ENCODE assay signal across 20 cellular contexts in genomic region chr7:43850348-43851116, GRCh38. TPM values are rescaled to one million over a fixed set of nuclear protein-coding genes. Genes with fewer than 3 reads are reported as not detected.
A peak's percentile ranks its signal among the peaks of the same experiment; 100 is the strongest.
DNase-seq lines count a peak whose midpoint lies in the region; ATAC-seq, FAIRE-seq and TF ChIP-seq lines count a peak whose summit lies in the region.
"Had no signal": no experiment of that assay in that cellular context is flagged by ENCODE, and none has a peak within 500 bp of the region (broad histone marks: within the 10 kb centered on the region; RNA-seq: fewer than 3 reads in every experiment).

No MANE protein-coding gene starts in this region.

- intact Hi-C loops in CD4-positive, alpha-beta T cell (cut with DNase I, micrococcal nuclease) = no loop called here
- intact Hi-C loops in sciatic nerve (cut with DNase I) = no loop called here

- H3K36me3 ChIP-seq in Peyer's patch = no peaks in the 10 kb centered on the region
- H3K36me3 ChIP-seq: gastroesophageal sphincter, sigmoid colon, tibial nerve, WERI-Rb-1 had no signal

- H3K9me3 ChIP-seq in CD4-positive, alpha-beta T cell (ENCODE audit: control insufficient read depth, low read length) = no peaks in the 10 kb centered on the region
- no peaks in the 10 kb centered on the region for H3K9me3 ChIP-seq in Peyer's patch
- H3K9me3 ChIP-seq: gastroesophageal sphincter, sigmoid colon, tibial nerve had no signal

- POLR2A ChIA-PET in CD4-positive, alpha-beta T cell (lab: Charles Lee) = no interaction called here

- H3K27me3 Mint-ChIP-seq in CD4-positive, alpha-beta T cell = no peaks in the 10 kb centered on the region

- ATAC-seq in HG03442 (IDR thresholded peaks at IDR 0.05; ENCODE audit: unreplicated experiment) (peak; percentile 59), sciatic nerve (no peak)
- no peak for ATAC-seq in CD4-positive, alpha-beta T cell (ENCODE audit: poor library complexity)
- ATAC-seq: activated CD8-positive, alpha-beta T cell treated with anti-CD3 and anti-CD28 coated beads, Interleukin-2, amount 10 ng/mL, durations not matched to agents 7 days and 5 days; activated T-helper 17 cell treated with anti-CD3 and anti-CD28 coated beads, Interleukin-2, amount 50 U/mL, for 72 hours; gastroesophageal sphincter had no signal

- H3K27me3 ChIP-seq in CD4-positive, alpha-beta T cell (ENCODE audit: control insufficient read depth, insufficient read depth, low read length) = no peaks in the 10 kb centered on the region
- no peaks in the 10 kb centered on the region for H3K27me3 ChIP-seq in Peyer's patch
- H3K27me3 ChIP-seq: gastroesophageal sphincter, sigmoid colon, tibial nerve had no signal

- no peaks in the 10 kb centered on the region for H3K9me3 Mint-ChIP-seq in CD4-positive, alpha-beta T cell
- H3K9me3 Mint-ChIP-seq: activated T-helper 17 cell treated with anti-CD3 and anti-CD28 coated beads, Interleukin-2, amount 50 U/mL, for 72 hours had no signal

- TF ChIP-seq CTCF in CD4-positive, alpha-beta T cell (IDR thresholded peaks at IDR 0.05) = no peak
- no peak for TF ChIP-seq CTCF in Peyer's patch (IDR thresholded peaks at IDR 0.05)

- no peak overlapping the region for H3K4me3 Mint-ChIP-seq in CD4-positive, alpha-beta T cell
- H3K4me3 Mint-ChIP-seq: activated CD8-positive, alpha-beta T cell treated with anti-CD3 and anti-CD28 coated beads, Interleukin-2, amount 10 ng/mL, durations not matched to agents 7 days and 5 days; activated T-helper 17 cell treated with anti-CD3 and anti-CD28 coated beads, Interleukin-2, amount 50 U/mL, for 72 hours had no signal

- TF ChIP-seq POLR2A in Peyer's patch (IDR thresholded peaks at IDR 0.05) = no peak

- peak; percentile 38 for FAIRE-seq in GM18507 (lab: Jason Lieb, UNC)
- FAIRE-seq: A204.1 had no signal

- H3K36me3 Mint-ChIP-seq in CD4-positive, alpha-beta T cell (ENCODE audit: low read depth) = no peaks in the 10 kb centered on the region

- H3K27ac Mint-ChIP-seq in CD4-positive, alpha-beta T cell = no peak overlapping the region
- H3K27ac Mint-ChIP-seq: activated CD8-positive, alpha-beta T cell treated with anti-CD3 and anti-CD28 coated beads, Interleukin-2, amount 10 ng/mL, durations not matched to agents 7 days and 5 days; activated T-helper 17 cell treated with anti-CD3 and anti-CD28 coated beads, Interleukin-2, amount 50 U/mL, for 72 hours had no signal

- DNase-seq in AG08395 (ENCODE audit: low spot score) (peak; percentile 20), GM18507 (ENCODE audit: extremely low spot score, insufficient read length, low read depth) (no peak), RPMI8226 (peak; percentile 90), LoVo (ENCODE audit: low spot score) (no peak), Peyer's patch (no peak), sciatic nerve (ENCODE audit: low spot score) (no peak)
- DNase-seq in CD4-positive, alpha-beta T cell = no peak
- DNase-seq: activated CD8-positive, alpha-beta T cell treated with anti-CD3 and anti-CD28 coated beads, Interleukin-2, amount 10 ng/mL, durations not matched to agents 7 days and 5 days; amniotic stem cell; mesenchymal stem cell; NCI-H2107; sigmoid colon; stimulated activated CD4-positive, alpha-beta T cell treated with anti-CD3 and anti-CD28 coated beads, Interleukin-2, amount 100 ng/mL, for 48 hours; stimulated activated CD8-positive, alpha-beta memory T cell treated with anti-CD3 and anti-CD28 coated beads, Interleukin-4, amount 100 ng/mL, for 48 hours; WERI-Rb-1 had no signal

- H3K4me1 Mint-ChIP-seq in CD4-positive, alpha-beta T cell (ENCODE audit: low read depth) = no peaks in the 10 kb centered on the region
- H3K4me1 Mint-ChIP-seq: activated T-helper 17 cell treated with anti-CD3 and anti-CD28 coated beads, Interleukin-2, amount 50 U/mL, for 72 hours had no signal

- H3K27ac ChIP-seq in CD4-positive, alpha-beta T cell (ENCODE audit: low read depth, low read length) = no peak overlapping the region
- no peak overlapping the region for H3K27ac ChIP-seq in Peyer's patch
- H3K27ac ChIP-seq: gastroesophageal sphincter, sigmoid colon, tibial nerve, WERI-Rb-1 had no signal

- no peak overlapping the region for H3K4me3 ChIP-seq in Peyer's patch
- H3K4me3 ChIP-seq: gastroesophageal sphincter, sigmoid colon, tibial nerve had no signal

- CTCF ChIA-PET in CD4-positive, alpha-beta T cell (lab: Charles Lee) = no interaction called here

- H3K4me1 ChIP-seq in Peyer's patch = no peaks in the 10 kb centered on the region
- H3K4me1 ChIP-seq: gastroesophageal sphincter, sigmoid colon, tibial nerve had no signal

RNA-seq across cellular contexts. Expression of gene MRPS24, which starts 18.8 kb away (rescaled TPM):
- total RNA-seq in CD4-positive, alpha-beta T cell = 10 to 100 TPM; 63.1 to 69.7 TPM
- total RNA-seq in Peyer's patch (100 to 1,000 TPM in 1 of 4 donors, 10 to 100 TPM in 3; 66.9 to 121 (median 74.2) TPM), sciatic nerve (38.0 TPM)

RNA-seq across cellular contexts. Expression of gene URGCP, which starts 55.9 kb away (rescaled TPM):
- total RNA-seq in CD4-positive, alpha-beta T cell = 10 to 100 TPM; 21.8 to 22.5 TPM
- 10 to 100 TPM; 43.7 to 91.0 (median 80.3) TPM for total RNA-seq in Peyer's patch
- 42.8 TPM for total RNA-seq in sciatic nerve

Comparison
In these comparisons a context has a peak if more than half of its experiments do, and no peak if none do; other contexts are left out.
1. DNase-seq: peak in AG08395 (single experiment) and RPMI8226 (single experiment); none in GM18507 (single experiment), CD4-positive, alpha-beta T cell (0 of 10), LoVo (single experiment), Peyer's patch (0 of 3) and sciatic nerve (single experiment).